In genomic region chr10:102752934-102753664, GRCh38 we compare ENCODE assay signal across 8 cellular contexts. TPM values are rescaled to one million over a fixed set of nuclear protein-coding genes. Genes with fewer than 3 reads are reported as not detected.
DNase-seq lines count a peak whose midpoint lies in the region; ATAC-seq lines count a peak whose summit lies in the region.

No MANE protein-coding gene starts in this region.

- intact Hi-C loops in left cardiac atrium (cut with DNase I), result loop anchor here in 1 of 2 donors (5.0 kb wide), 1 partner anchor 64 kb away; no protein-coding TSS in a partner anchor

- POLR2A ChIA-PET in activated CD8-positive, alpha-beta T cell treated with anti-CD3 and anti-CD28 coated beads, Interleukin-2, amount 10 ng/mL, durations not matched to agents 7 days and 5 days (lab: Charles Lee), result no interaction called here

- CTCF ChIA-PET in activated CD8-positive, alpha-beta T cell treated with anti-CD3 and anti-CD28 coated beads, Interleukin-2, amount 10 ng/mL, durations not matched to agents 7 days and 5 days (lab: Charles Lee), result interaction anchor here (0.7 to 2.8 kb wide), 17 partner anchors 9 to 256 kb away, joined by 3 to 23 read pairs (median 4); partner anchors contain the start of gene WBP1L

- no peak overlapping the region for H3K4me3 ChIP-seq in skeletal muscle cell (ENCODE audit: low read depth, low read length)

- peak; percentile 49 for DNase-seq in G401 (ENCODE audit: low spot score)
- peak; percentile 53 for DNase-seq in activated CD8-positive, alpha-beta T cell treated with anti-CD3 and anti-CD28 coated beads, Interleukin-2, amount 10 ng/mL, durations not matched to agents 7 days and 5 days
- DNase-seq in left cardiac atrium, result no peak
- DNase-seq in skeletal muscle cell (ENCODE audit: low read depth), result peak; percentile 53

- no peaks in the 10 kb centered on the region for H3K9me3 Mint-ChIP-seq in IgD-negative memory B cell
- H3K9me3 Mint-ChIP-seq in activated CD8-positive, alpha-beta T cell treated with anti-CD3 and anti-CD28 coated beads, Interleukin-2, amount 10 ng/mL, durations not matched to agents 7 days and 5 days (ENCODE audit: insufficient read depth), result no peaks in the 10 kb centered on the region

- peak overlapping the region in 1 of 4 donors; percentile 67 for H3K4me3 Mint-ChIP-seq in IgD-negative memory B cell
- H3K4me3 Mint-ChIP-seq in activated CD8-positive, alpha-beta T cell treated with anti-CD3 and anti-CD28 coated beads, Interleukin-2, amount 10 ng/mL, durations not matched to agents 7 days and 5 days, result no peak overlapping the region

- H3K36me3 Mint-ChIP-seq in IgD-negative memory B cell, result peaks cover 2% of the 10 kb centered on the region
- peaks cover 17% of the 10 kb centered on the region for H3K36me3 Mint-ChIP-seq in activated CD8-positive, alpha-beta T cell treated with anti-CD3 and anti-CD28 coated beads, Interleukin-2, amount 10 ng/mL, durations not matched to agents 7 days and 5 days (ENCODE audit: low read depth)

- no peaks in the 10 kb centered on the region for H3K27me3 Mint-ChIP-seq in IgD-negative memory B cell
- no peaks in the 10 kb centered on the region for H3K27me3 Mint-ChIP-seq in activated CD8-positive, alpha-beta T cell treated with anti-CD3 and anti-CD28 coated beads, Interleukin-2, amount 10 ng/mL, durations not matched to agents 7 days and 5 days (ENCODE audit: low read depth)

- peak; percentile 84 for ATAC-seq in activated CD8-positive, alpha-beta T cell treated with anti-CD3 and anti-CD28 coated beads, Interleukin-2, amount 10 ng/mL, durations not matched to agents 7 days and 5 days
- ATAC-seq in left cardiac atrium (peak; percentile 79), HG03571 (IDR thresholded peaks at IDR 0.05; ENCODE audit: unreplicated experiment) (no peak), HG02588 (IDR thresholded peaks at IDR 0.05; ENCODE audit: unreplicated experiment) (no peak), HG03175 (IDR thresholded peaks at IDR 0.05; ENCODE audit: unreplicated experiment) (no peak)

- in situ Hi-C loops in G401 (cut with HindIII; ENCODE audit: low sequenced_read_pairs), result no loop called here

- H3K27ac Mint-ChIP-seq in IgD-negative memory B cell, result peak overlapping the region in 2 of 3 donors; percentile 28 to 78
- H3K27ac Mint-ChIP-seq in activated CD8-positive, alpha-beta T cell treated with anti-CD3 and anti-CD28 coated beads, Interleukin-2, amount 10 ng/mL, durations not matched to agents 7 days and 5 days, result no peak overlapping the region

- peaks cover 21 to 35% (median 24%) of the 10 kb centered on the region in 3 donors for H3K4me1 Mint-ChIP-seq in IgD-negative memory B cell
- peaks cover 41% of the 10 kb centered on the region for H3K4me1 Mint-ChIP-seq in activated CD8-positive, alpha-beta T cell treated with anti-CD3 and anti-CD28 coated beads, Interleukin-2, amount 10 ng/mL, durations not matched to agents 7 days and 5 days (ENCODE audit: low read depth)

RNA-seq across cellular contexts. Expression of gene WBP1L, which starts 9.4 kb away (rescaled TPM):
- total RNA-seq in G401 (2014; rRNA removed; shearing (Covaris generic)), result 13.6 and 16.6 TPM in 2 replicates
- polyA plus RNA-seq in IgD-negative memory B cell, result 28.8 TPM
- total RNA-seq in activated CD8-positive, alpha-beta T cell treated with anti-CD3 and anti-CD28 coated beads, Interleukin-2, amount 10 ng/mL, durations not matched to agents 7 days and 5 days, result 10 to 100 TPM; 25.7 to 25.9 TPM
- 10 to 100 TPM; 30.6 to 41.1 TPM for total RNA-seq in left cardiac atrium

RNA-seq across cellular contexts. Expression of gene SFXN2, which starts 38.7 kb away (rescaled TPM):
- total RNA-seq in G401 (2014; rRNA removed; shearing (Covaris generic)), result 17.0 and 25.7 TPM in 2 replicates
- polyA plus RNA-seq in IgD-negative memory B cell, result 6.4 TPM
- total RNA-seq in activated CD8-positive, alpha-beta T cell treated with anti-CD3 and anti-CD28 coated beads, Interleukin-2, amount 10 ng/mL, durations not matched to agents 7 days and 5 days, result 10 to 100 TPM; 22.2 TPM
- total RNA-seq in left cardiac atrium, result 1 to 10 TPM; 3.2 to 4.0 TPM

RNA-seq across cellular contexts. Expression of gene ARL3, which starts 38.9 kb away (rescaled TPM):
- 10.4 and 10.5 TPM in 2 replicates for total RNA-seq in G401 (2014; rRNA removed; shearing (Covaris generic))
- polyA plus RNA-seq in IgD-negative memory B cell, result 3.8 TPM
- 1 to 10 TPM; 4.7 to 5.2 TPM for total RNA-seq in activated CD8-positive, alpha-beta T cell treated with anti-CD3 and anti-CD28 coated beads, Interleukin-2, amount 10 ng/mL, durations not matched to agents 7 days and 5 days
- total RNA-seq in left cardiac atrium, result 10 to 100 TPM; 12.0 to 12.4 TPM

Comparison
In these comparisons a context has a peak if more than half of its experiments do, and no peak if none do; other contexts are left out.
1. ATAC-seq: peak in activated CD8-positive, alpha-beta T cell treated with anti-CD3 and anti-CD28 coated beads, Interleukin-2, amount 10 ng/mL, durations not matched to agents 7 days and 5 days (single experiment) and left cardiac atrium (2 of 2); none in HG03571 (single experiment), HG02588 (single experiment) and HG03175 (single experiment).